Comparison of ENCODE assay signal across 12 cellular contexts in the genomic region with DNA sequence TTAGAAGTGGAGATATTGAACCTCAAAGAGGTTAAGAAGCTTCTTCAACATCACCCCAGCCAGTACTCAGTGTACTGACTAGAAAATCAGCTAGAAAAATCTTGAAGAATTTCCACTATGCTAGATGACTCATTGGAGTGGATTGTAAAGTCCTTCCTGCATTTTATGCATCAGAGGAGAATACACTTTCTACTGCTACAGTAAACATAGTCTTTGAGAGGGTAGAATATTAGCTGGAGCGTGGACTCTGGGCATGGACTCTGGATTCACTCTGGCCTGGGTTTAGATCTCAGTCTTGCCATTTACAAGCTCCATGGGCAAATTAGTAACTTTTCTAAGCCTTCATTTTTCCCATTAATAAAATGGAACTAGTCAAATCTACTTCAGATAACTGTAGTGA.
DNase-seq lines count a peak whose midpoint lies in the region; ATAC-seq, FAIRE-seq and TF ChIP-seq lines count a peak whose summit lies in the region.
"Had no signal": no experiment of that assay in that cellular context is flagged by ENCODE, and none has a peak within 500 bp of the region (broad histone marks: within the 10 kb centered on the region; RNA-seq: fewer than 3 reads in every experiment).

No MANE protein-coding gene starts in this region.

- no peak overlapping the region for H3K4ac ChIP-seq in mesendoderm (ENCODE audit: low read depth, low read length)

- no peak overlapping the region for H3K4me3 ChIP-seq in AG09309 (ENCODE audit: control insufficient read depth, low read depth, low read length)
- no peak overlapping the region for H3K4me3 ChIP-seq in MG63
- H3K4me3 ChIP-seq in endothelial cell of umbilical vein (replicated peaks in 1 of 3; ENCODE audit: insufficient read depth in 1 of 3, low read depth in 1 of 3, low read length in 3 of 3), result no peak overlapping the region
- H3K4me3 ChIP-seq in mesendoderm (ENCODE audit: low read length), result no peak overlapping the region
- no peak overlapping the region for H3K4me3 ChIP-seq in CD4-positive, alpha-beta memory T cell (ENCODE audit: low read length in 2 of 2)
- H3K4me3 ChIP-seq in ovary, result no peak overlapping the region
- no peak overlapping the region for H3K4me3 ChIP-seq in heart right ventricle
- H3K4me3 ChIP-seq: adrenal gland, right atrium auricular region had no signal

- peak; percentile 46 for FAIRE-seq in endothelial cell of umbilical vein (lab: Jason Lieb, UNC)

- ATAC-seq in HG03097 (IDR thresholded peaks at IDR 0.05; ENCODE audit: low FRiP score, unreplicated experiment) (no peak), heart right ventricle (no peak)
- ATAC-seq: stimulated activated effector memory CD8-positive, alpha-beta T cell treated with anti-CD3 and anti-CD28 coated beads, Interleukin-12 subunit alpha, Interleukin-12 subunit beta, amount 100 ng/mL, for 72 hours had no signal

- H2BK120ac ChIP-seq in mesendoderm (ENCODE audit: low read depth, low read length), result no peak overlapping the region

- peak; percentile 44 for DNase-seq in AG09309 (ENCODE audit: low read depth)
- peak; percentile 27 for DNase-seq in MG63
- peak; percentile 60 for DNase-seq in endothelial cell of umbilical vein (ENCODE audit: low read depth, low spot score)
- peak; percentile 83 for DNase-seq in mesendoderm
- no peak for DNase-seq in CD4-positive, alpha-beta memory T cell
- DNase-seq in ovary, result no peak
- DNase-seq in heart right ventricle, result no peak
- DNase-seq: activated CD4-positive, alpha-beta T cell treated with anti-CD3 and anti-CD28 coated beads, Interleukin-2, amount 50 U/mL, for 1 hour; adrenal gland had no signal

- H2AK5ac ChIP-seq in mesendoderm (ENCODE audit: low read length), result no peak overlapping the region

- no peak overlapping the region for H3K56ac ChIP-seq in mesendoderm (ENCODE audit: low read length)

- CTCF ChIA-PET in endothelial cell of umbilical vein (lab: Charles Lee), result interaction anchor here (0.6 kb wide), 1 partner anchor 385 kb away, joined by 3 read pairs; no protein-coding TSS in a partner anchor
- CTCF ChIA-PET in CD4-positive, alpha-beta memory T cell (lab: Charles Lee; ENCODE audit: partially characterized antibody), result no interaction called here

- no peaks in the 10 kb centered on the region for H3K79me1 ChIP-seq in mesendoderm (ENCODE audit: low read length)

- TF ChIP-seq EP300 in ovary (IDR thresholded peaks at IDR 0.05), result no peak

- H2AFZ ChIP-seq in endothelial cell of umbilical vein (ENCODE audit: low read depth, low read length), result no peak overlapping the region

- POLR2A ChIA-PET in endothelial cell of umbilical vein (lab: Charles Lee), result interaction anchor here (0.6 kb wide), 1 partner anchor 259 kb away, joined by 4 read pairs; no protein-coding TSS in a partner anchor
- POLR2A ChIA-PET in CD4-positive, alpha-beta memory T cell (lab: Charles Lee; ENCODE audit: partially characterized antibody), result no interaction called here

- H3K36me3 Mint-ChIP-seq in CD4-positive, alpha-beta memory T cell, result no peaks in the 10 kb centered on the region
- H3K36me3 Mint-ChIP-seq: stimulated activated effector memory CD8-positive, alpha-beta T cell treated with anti-CD3 and anti-CD28 coated beads, Interleukin-12 subunit alpha, Interleukin-12 subunit beta, amount 100 ng/mL, for 72 hours had no signal

- H3K9me1 ChIP-seq in endothelial cell of umbilical vein (replicated peaks; ENCODE audit: control insufficient read depth, extremely low read depth, insufficient read depth, low read length), result no peaks in the 10 kb centered on the region

- TF ChIP-seq CTCF in AG09309 (IDR thresholded peaks at IDR 0.05; ENCODE audit: control insufficient read depth, insufficient read depth, low read depth, low read length, missing control alignments) (no peak), endothelial cell of umbilical vein (IDR thresholded peaks at IDR 0.05; ENCODE audit: extremely low read depth in 1 of 2, insufficient read depth in 1 of 2, low read depth in 1 of 2, low read length in 2 of 2) (no peak), ovary (IDR thresholded peaks at IDR 0.05) (no peak), heart right ventricle (IDR thresholded peaks at IDR 0.05) (no peak)

- H4K20me1 ChIP-seq in endothelial cell of umbilical vein (replicated peaks; ENCODE audit: control insufficient read depth, extremely low read depth, insufficient read depth, low read length), result no peaks in the 10 kb centered on the region

- H3K27me3 ChIP-seq in MG63, result no peaks in the 10 kb centered on the region
- H3K27me3 ChIP-seq in endothelial cell of umbilical vein (ENCODE audit: control insufficient read depth in 2 of 2, insufficient read depth in 2 of 2, low read length in 2 of 2), result no peaks in the 10 kb centered on the region
- H3K27me3 ChIP-seq in mesendoderm (ENCODE audit: insufficient read depth, low read length, poor library complexity), result no peaks in the 10 kb centered on the region
- no peaks in the 10 kb centered on the region for H3K27me3 ChIP-seq in CD4-positive, alpha-beta memory T cell (ENCODE audit: insufficient read depth, low read length)
- H3K27me3 ChIP-seq in ovary, result no peaks in the 10 kb centered on the region
- no peaks in the 10 kb centered on the region for H3K27me3 ChIP-seq in heart right ventricle
- H3K27me3 ChIP-seq: adrenal gland, right atrium auricular region had no signal

- TF ChIP-seq POLR2A in endothelial cell of umbilical vein (IDR thresholded peaks at IDR 0.05; ENCODE audit: low read depth, low read length), result no peak
- no peak for TF ChIP-seq POLR2A in ovary (IDR thresholded peaks at IDR 0.05)

- H3K4me3 Mint-ChIP-seq in CD4-positive, alpha-beta memory T cell, result no peak overlapping the region
- H3K4me3 Mint-ChIP-seq: stimulated activated effector memory CD8-positive, alpha-beta T cell treated with anti-CD3 and anti-CD28 coated beads, Interleukin-12 subunit alpha, Interleukin-12 subunit beta, amount 100 ng/mL, for 72 hours had no signal

- intact Hi-C loops in endothelial cell of umbilical vein (cut with micrococcal nuclease) (loop anchor here (5.0 kb wide), 2 partner anchors 69 to 106 kb away; no protein-coding TSS in a partner anchor), ovary (cut with DNase I) (no loop called here), heart right ventricle (cut with DNase I) (no loop called here)
- intact Hi-C loops in CD4-positive, alpha-beta memory T cell (cut with micrococcal nuclease), result no loop called here

- H3K4me2 ChIP-seq in endothelial cell of umbilical vein (ENCODE audit: insufficient read depth, low read length) (no peak overlapping the region), mesendoderm (ENCODE audit: low read length) (no peak overlapping the region)

- no peak overlapping the region for H2BK5ac ChIP-seq in mesendoderm (ENCODE audit: low read length)

- H3K36me3 ChIP-seq in MG63 (no peaks in the 10 kb centered on the region), endothelial cell of umbilical vein (ENCODE audit: control insufficient read depth in 2 of 2, extremely low read depth in 1 of 2, insufficient read depth in 2 of 2, low read length in 2 of 2) (no peaks in the 10 kb centered on the region), mesendoderm (ENCODE audit: control insufficient read depth, insufficient read depth, low read length) (no peaks in the 10 kb centered on the region), ovary (no peaks in the 10 kb centered on the region), heart right ventricle (no peaks in the 10 kb centered on the region)
- H3K36me3 ChIP-seq in CD4-positive, alpha-beta memory T cell (ENCODE audit: insufficient read depth, low read length), result no peaks in the 10 kb centered on the region
- H3K36me3 ChIP-seq: adrenal gland, right atrium auricular region had no signal

- peaks cover 0 to 2% (median 0%) of the 10 kb centered on the region in 8 donors for H3K9me3 Mint-ChIP-seq in CD4-positive, alpha-beta memory T cell
- H3K9me3 Mint-ChIP-seq: stimulated activated effector memory CD8-positive, alpha-beta T cell treated with anti-CD3 and anti-CD28 coated beads, Interleukin-12 subunit alpha, Interleukin-12 subunit beta, amount 100 ng/mL, for 72 hours had no signal

- peaks cover 0 to 3% (median 1%) of the 10 kb centered on the region in 4 donors for H3K4me1 Mint-ChIP-seq in CD4-positive, alpha-beta memory T cell
- H3K4me1 Mint-ChIP-seq: stimulated activated effector memory CD8-positive, alpha-beta T cell treated with anti-CD3 and anti-CD28 coated beads, Interleukin-12 subunit alpha, Interleukin-12 subunit beta, amount 100 ng/mL, for 72 hours had no signal

- H3K9me3 ChIP-seq in MG63, result peaks cover 14% of the 10 kb centered on the region
- no peaks in the 10 kb centered on the region for H3K9me3 ChIP-seq in endothelial cell of umbilical vein (replicated peaks; ENCODE audit: control insufficient read depth, insufficient read depth, low read length)
- no peaks in the 10 kb centered on the region for H3K9me3 ChIP-seq in CD4-positive, alpha-beta memory T cell (ENCODE audit: control insufficient read depth in 1 of 2, low read length in 2 of 2)
- no peaks in the 10 kb centered on the region for H3K9me3 ChIP-seq in ovary
- H3K9me3 ChIP-seq in heart right ventricle, result peaks cover 0 to 25% (median 10%) of the 10 kb centered on the region in 11 donors

- no peaks in the 10 kb centered on the region for H3K79me2 ChIP-seq in endothelial cell of umbilical vein (ENCODE audit: control insufficient read depth, insufficient read depth, low read length)
- H3K79me2 ChIP-seq in mesendoderm (ENCODE audit: control insufficient read depth, insufficient read depth, low read length), result no peaks in the 10 kb centered on the region

- H3K27ac ChIP-seq in endothelial cell of umbilical vein (ENCODE audit: insufficient read depth, low read depth, low read length), result no peak overlapping the region
- no peak overlapping the region for H3K27ac ChIP-seq in mesendoderm (ENCODE audit: low read depth, low read length)
- H3K27ac ChIP-seq in CD4-positive, alpha-beta memory T cell (ENCODE audit: low read depth, low read length), result no peak overlapping the region
- H3K27ac ChIP-seq in ovary, result no peak overlapping the region
- H3K27ac ChIP-seq in heart right ventricle, result no peak overlapping the region
- H3K27ac ChIP-seq: right atrium auricular region had no signal

- H3K9ac ChIP-seq in endothelial cell of umbilical vein (replicated peaks; ENCODE audit: extremely low read depth, insufficient read depth, low read length) (no peak overlapping the region), mesendoderm (ENCODE audit: low read length) (no peak overlapping the region)

- H2BK15ac ChIP-seq in mesendoderm (replicated peaks; ENCODE audit: low read depth), result no peak overlapping the region

- H3K27me3 Mint-ChIP-seq in CD4-positive, alpha-beta memory T cell, result peaks cover 13 to 17% of the 10 kb centered on the region in 2 donors

- H3K18ac ChIP-seq in mesendoderm (ENCODE audit: low read length), result no peak overlapping the region

- peaks cover 5% of the 10 kb centered on the region for H3K4me1 ChIP-seq in endothelial cell of umbilical vein (ENCODE audit: control insufficient read depth, extremely low read depth, insufficient read depth, low read length)
- no peaks in the 10 kb centered on the region for H3K4me1 ChIP-seq in mesendoderm (ENCODE audit: control insufficient read depth, low read depth, low read length)
- no peaks in the 10 kb centered on the region for H3K4me1 ChIP-seq in CD4-positive, alpha-beta memory T cell (ENCODE audit: insufficient read depth, low read length)
- no peaks in the 10 kb centered on the region for H3K4me1 ChIP-seq in ovary (ENCODE audit: insufficient read depth)
- peaks cover 0 to 8% (median 0%) of the 10 kb centered on the region in 9 donors for H3K4me1 ChIP-seq in heart right ventricle
- H3K4me1 ChIP-seq: adrenal gland had no signal

- BruUV-seq in endothelial cell of umbilical vein (replicated peaks; lab: Mats Ljungman, UMichigan), result no TSS peak

- H3K27ac Mint-ChIP-seq in CD4-positive, alpha-beta memory T cell, result no peak overlapping the region
- H3K27ac Mint-ChIP-seq: stimulated activated effector memory CD8-positive, alpha-beta T cell treated with anti-CD3 and anti-CD28 coated beads, Interleukin-12 subunit alpha, Interleukin-12 subunit beta, amount 100 ng/mL, for 72 hours had no signal

- no peak overlapping the region for H3K23ac ChIP-seq in mesendoderm (ENCODE audit: low read length)

- H4K5ac ChIP-seq in mesendoderm (ENCODE audit: low read length), result no peak overlapping the region

- H4K8ac ChIP-seq in mesendoderm (ENCODE audit: low read depth, low read length), result no peak overlapping the region

- no CpG with 5 or more reads among the region's 1 CpG for WGBS in mesendoderm (ENCODE audit: extremely low coverage, insufficient coverage, low lambda C conversion rate)
- 62 to 71% (median 69%) methylated on average over 1 of the region's 1 CpG for WGBS in ovary, 3 donors
- WGBS in heart right ventricle, 2 donors, result 84 to 85% methylated on average over 1 of the region's 1 CpG

- dilution Hi-C loops in endothelial cell of umbilical vein (cut with MboI; ENCODE audit: extremely low pct_ligation_motif_present, low sequenced_read_pairs), result no loop called here

Comparison
In these comparisons a context has a peak if more than half of its experiments do, and no peak if none do; other contexts are left out.
1. DNase-seq: peak in AG09309 (single experiment), MG63 (single experiment), endothelial cell of umbilical vein (single experiment) and mesendoderm (single experiment); none in CD4-positive, alpha-beta memory T cell (0 of 5), ovary (0 of 5) and heart right ventricle (0 of 2).